ENCODE assay signal across 1 cellular context in genomic region chr11:75350743-75351540, GRCh38.
A peak's percentile ranks its signal among the peaks of the same experiment; 100 is the strongest.
TF ChIP-seq lines count a peak whose summit lies in the region.

No MANE protein-coding gene starts in this region.

TF ChIP-seq in HepG2, 621 proteins besides CTCF, POLR2A, EP300 and RAD21 (continued from another document and continues in another):
- TF ChIP-seq ZNF281 (CRISPR knock-in tag; IDR thresholded peaks at IDR 0.05; ENCODE audit: borderline replicate concordance), result no peak
- no peak for TF ChIP-seq ZNF703 (CRISPR knock-in tag; IDR thresholded peaks at IDR 0.05; ENCODE audit: borderline replicate concordance)
- no peak for TF ChIP-seq ZBTB7A (CRISPR knock-in tag; IDR thresholded peaks at IDR 0.05)
- TF ChIP-seq ZBED4 (CRISPR knock-in tag; IDR thresholded peaks at IDR 0.05; ENCODE audit: borderline replicate concordance), result no peak
- no peak for TF ChIP-seq HMG20A (CRISPR knock-in tag; IDR thresholded peaks at IDR 0.05; ENCODE audit: borderline replicate concordance)
- TF ChIP-seq ZNF280D (CRISPR knock-in tag; IDR thresholded peaks at IDR 0.05), result no peak
- TF ChIP-seq ZNF430 (CRISPR knock-in tag; IDR thresholded peaks at IDR 0.05), result peak; percentile 7; the same call in 1 of the 2 replicates
- no peak for TF ChIP-seq MXD3 (CRISPR knock-in tag; IDR thresholded peaks at IDR 0.05)
- TF ChIP-seq ASH2L (IDR thresholded peaks at IDR 0.05; ENCODE audit: insufficient read length, low read depth, low read length), result no peak
- no peak for TF ChIP-seq ZNF264 (CRISPR knock-in tag; IDR thresholded peaks at IDR 0.05)
- TF ChIP-seq HES4 (CRISPR knock-in tag; IDR thresholded peaks at IDR 0.05; ENCODE audit: borderline replicate concordance), result no peak; the same call in 1 of the 2 replicates
- no peak for TF ChIP-seq KLF15 (CRISPR knock-in tag; IDR thresholded peaks at IDR 0.05; ENCODE audit: borderline replicate concordance)
- no peak for TF ChIP-seq ARHGAP35 (CRISPR knock-in tag; IDR thresholded peaks at IDR 0.05; ENCODE audit: borderline replicate concordance)
- TF ChIP-seq ZNF343 (CRISPR knock-in tag; IDR thresholded peaks at IDR 0.05), result 0 out of 2 replicates have a peak, but pooled peaks have one; percentile 17
- TF ChIP-seq ZNF260 (CRISPR knock-in tag; IDR thresholded peaks at IDR 0.05; ENCODE audit: borderline replicate concordance, low read depth), result no peak
- no peak; the same call in 1 of the 2 replicates for TF ChIP-seq NR0B2 (CRISPR knock-in tag; IDR thresholded peaks at IDR 0.05)
- TF ChIP-seq ZNF768 (CRISPR knock-in tag; IDR thresholded peaks at IDR 0.05), result no peak; the same call in 1 of the 2 replicates
- 0 out of 2 replicates have a peak, but pooled peaks have one; percentile 49 for TF ChIP-seq ZBTB46 (CRISPR knock-in tag; IDR thresholded peaks at IDR 0.05; ENCODE audit: borderline replicate concordance)
- TF ChIP-seq FOXA3 (CRISPR knock-in tag; IDR thresholded peaks at IDR 0.05), result no peak
- TF ChIP-seq GLI4 (CRISPR knock-in tag; IDR thresholded peaks at IDR 0.05; ENCODE audit: borderline replicate concordance), result no peak
- no peak for TF ChIP-seq ZNF670 (CRISPR knock-in tag; IDR thresholded peaks at IDR 0.05; ENCODE audit: borderline replicate concordance)
- TF ChIP-seq ZBTB8A (CRISPR knock-in tag; IDR thresholded peaks at IDR 0.05; ENCODE audit: borderline replicate concordance, low read depth), result no peak
- TF ChIP-seq ZNF276 (CRISPR knock-in tag; IDR thresholded peaks at IDR 0.05; ENCODE audit: low read depth), result no peak
- TF ChIP-seq ZNF143 (CRISPR knock-in tag; IDR thresholded peaks at IDR 0.05), result no peak
- TF ChIP-seq ZSCAN29 (CRISPR knock-in tag; conservative IDR thresholded peaks at IDR 0.05), result 0 out of 2 replicates have a peak, but pooled peaks have one; percentile 8
- TF ChIP-seq POGZ (CRISPR knock-in tag; IDR thresholded peaks at IDR 0.05), result no peak
- TF ChIP-seq GATA4 (IDR thresholded peaks at IDR 0.05; ENCODE audit: borderline replicate concordance, low read depth), result no peak
- no peak for TF ChIP-seq U2AF2 (IDR thresholded peaks at IDR 0.05; ENCODE audit: low read depth, low read length)
- TF ChIP-seq FOXA1 (IDR thresholded peaks at IDR 0.05), result no peak
- TF ChIP-seq FOXA1 (CRISPR knock-in tag; IDR thresholded peaks at IDR 0.05), result 0 out of 2 replicates have a peak, but pooled peaks have one; percentile 7
- TF ChIP-seq TMF1 (CRISPR knock-in tag; IDR thresholded peaks at IDR 0.05; ENCODE audit: low read depth), result no peak
- TF ChIP-seq MBNL3 (CRISPR knock-in tag; conservative IDR thresholded peaks at IDR 0.05), result no peak
- no peak for TF ChIP-seq AGO2 (optimal IDR thresholded peaks at IDR 0.05; ENCODE audit: low read depth, low read length)
- TF ChIP-seq NAIF1 (CRISPR knock-in tag; IDR thresholded peaks at IDR 0.05; ENCODE audit: borderline replicate concordance), result no peak; the same call in 1 of the 2 replicates
- no peak for TF ChIP-seq E2F1 (CRISPR knock-in tag; IDR thresholded peaks at IDR 0.05)
- TF ChIP-seq BORCS8-MEF2B (CRISPR knock-in tag; IDR thresholded peaks at IDR 0.05), result peak; percentile 17
- TF ChIP-seq ZNF543 (CRISPR knock-in tag; IDR thresholded peaks at IDR 0.05), result no peak; the same call in 1 of the 2 replicates
- no peak for TF ChIP-seq U2AF1 (optimal IDR thresholded peaks at IDR 0.05; ENCODE audit: low read depth, low read length)
- TF ChIP-seq MLLT10 (CRISPR knock-in tag; IDR thresholded peaks at IDR 0.05), result no peak
- no peak for TF ChIP-seq THRA (CRISPR knock-in tag; IDR thresholded peaks at IDR 0.05; ENCODE audit: borderline replicate concordance)
- no peak for TF ChIP-seq TAF15 (IDR thresholded peaks at IDR 0.05; ENCODE audit: low read depth, low read length, poor library complexity, severe bottlenecking)
- no peak for TF ChIP-seq ZNF839 (CRISPR knock-in tag; IDR thresholded peaks at IDR 0.05; ENCODE audit: borderline replicate concordance)
- no peak for TF ChIP-seq CHD4 (IDR thresholded peaks at IDR 0.05; ENCODE audit: borderline replicate concordance, low read length)
- TF ChIP-seq CBX2 (IDR thresholded peaks at IDR 0.05; ENCODE audit: low read depth, low read length), result no peak
- TF ChIP-seq CBX2 (CRISPR knock-in tag; IDR thresholded peaks at IDR 0.05; ENCODE audit: low read depth), result no peak
- TF ChIP-seq ZNF800 (CRISPR knock-in tag; IDR thresholded peaks at IDR 0.05), result 0 out of 2 replicates have a peak, but pooled peaks have one; percentile 23
